Comparison of ENCODE assay signal across 1 cellular context in the genomic region with DNA sequence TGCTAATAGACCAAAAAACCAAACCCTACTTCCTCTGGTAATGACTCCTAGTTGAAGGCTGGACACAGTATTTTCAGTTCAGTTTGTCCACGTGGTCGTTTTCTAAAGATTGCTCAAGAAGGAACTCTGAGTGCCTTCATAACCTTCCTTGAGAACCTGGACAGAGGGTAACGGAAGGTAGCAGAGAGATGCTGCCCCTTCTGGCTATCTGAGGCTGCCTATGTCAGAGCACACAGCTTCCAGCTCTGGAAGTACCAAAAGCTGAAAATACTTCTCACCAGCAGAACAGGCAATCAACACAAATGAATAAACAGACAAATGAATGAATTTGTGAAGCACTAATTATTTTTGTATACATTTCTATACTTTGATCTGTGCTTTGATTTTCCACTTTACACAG.
TF ChIP-seq lines count a peak whose summit lies in the region.

No MANE protein-coding gene starts in this region.

TF ChIP-seq in GM23338, 12 proteins besides CTCF, POLR2A, EP300 and RAD21 (continued from another document):
- TF ChIP-seq ZNF462 (CRISPR knock-in tag; IDR thresholded peaks at IDR 0.05) (no peak), POLR2AphosphoS5 (IDR thresholded peaks at IDR 0.05; ENCODE audit: low read depth) (no peak), ZNF331 (CRISPR knock-in tag; IDR thresholded peaks at IDR 0.05; ENCODE audit: low read depth) (no peak), EZH2phosphoT487 (IDR thresholded peaks at IDR 0.05; ENCODE audit: unreplicated experiment) (no peak), NANOG (IDR thresholded peaks at IDR 0.05; ENCODE audit: borderline replicate concordance) (no peak), ZNF114 (CRISPR knock-in tag; IDR thresholded peaks at IDR 0.05) (no peak), STAT1 (IDR thresholded peaks at IDR 0.05; ENCODE audit: unreplicated experiment) (no peak)
- TF ChIP-seq, protein P1, sequence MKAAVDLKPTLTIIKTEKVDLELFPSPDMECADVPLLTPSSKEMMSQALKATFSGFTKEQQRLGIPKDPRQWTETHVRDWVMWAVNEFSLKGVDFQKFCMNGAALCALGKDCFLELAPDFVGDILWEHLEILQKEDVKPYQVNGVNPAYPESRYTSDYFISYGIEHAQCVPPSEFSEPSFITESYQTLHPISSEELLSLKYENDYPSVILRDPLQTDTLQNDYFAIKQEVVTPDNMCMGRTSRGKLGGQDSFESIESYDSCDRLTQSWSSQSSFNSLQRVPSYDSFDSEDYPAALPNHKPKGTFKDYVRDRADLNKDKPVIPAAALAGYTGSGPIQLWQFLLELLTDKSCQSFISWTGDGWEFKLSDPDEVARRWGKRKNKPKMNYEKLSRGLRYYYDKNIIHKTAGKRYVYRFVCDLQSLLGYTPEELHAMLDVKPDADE (IDR thresholded peaks at IDR 0.05): no peak
